In the genomic region with DNA sequence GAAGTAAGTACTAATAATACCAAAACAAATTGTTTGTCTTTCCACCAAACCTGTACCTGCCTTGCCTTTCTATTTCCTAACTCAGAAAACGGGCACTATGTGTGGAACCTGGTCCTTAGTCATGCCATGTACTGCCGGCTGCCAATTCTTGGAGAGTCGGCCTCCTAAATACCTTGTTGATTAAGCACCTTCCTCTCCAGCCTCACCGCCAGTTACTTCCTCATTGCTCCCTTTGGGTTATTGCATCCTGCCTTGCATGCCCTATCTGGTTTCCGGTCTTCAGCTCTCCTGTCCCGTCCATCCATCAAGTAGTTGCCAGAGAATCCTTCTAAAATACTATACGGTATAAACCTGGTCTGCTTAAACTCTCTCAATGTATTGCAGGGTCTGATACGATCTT, we compare ENCODE assay signal across 9 cellular contexts. TPM values are rescaled to one million over a fixed set of nuclear protein-coding genes. Genes with fewer than 3 reads are reported as not detected.
DNase-seq lines count a peak whose midpoint lies in the region; ATAC-seq and TF ChIP-seq lines count a peak whose summit lies in the region.
"Not testable (repeated sequence)": the region's sequence is repeated elsewhere in the genome, so short reads cannot be mapped to it uniquely, and the experiment has no call there.
"Had no signal": no experiment of that assay in that cellular context is flagged by ENCODE, and none has a peak within 500 bp of the region (broad histone marks: within the 10 kb centered on the region; RNA-seq: fewer than 3 reads in every experiment).

No MANE protein-coding gene starts in this region.

- ATAC-seq in GM18502 (IDR thresholded peaks at IDR 0.05; ENCODE audit: poor library complexity, unreplicated experiment), result peak; percentile 30
- ATAC-seq in GM23338, result peak; percentile 46
- peak; percentile 66 for ATAC-seq in esophagus mucosa
- peak; percentile 1 to 5 (median 2) for ATAC-seq in natural killer cell

- peaks cover 19% of the 10 kb centered on the region; the same call in 2 of the 3 replicates for H3K36me3 Mint-ChIP-seq in GM23338 (ENCODE audit: low read depth)
- H3K36me3 Mint-ChIP-seq in activated T-helper 2 cell treated with anti-CD3 and anti-CD28 coated beads, Interferon-gamma antibody, Interleukin-2, Interleukin-4, amounts not matched to agents 10 μg/mL and 5 μg/mL and 100 μg/mL, durations not matched to agents 14 hours and 24 hours and 36 hours (ENCODE audit: low read depth); natural killer cell; type B pancreatic cell: not testable (repeated sequence)

- not testable (repeated sequence) for H3K27me3 ChIP-seq in GM23338 (ENCODE audit: insufficient read depth); HL-60 (ENCODE audit: insufficient read depth, poor library complexity, severe bottlenecking)

- intact Hi-C loops in activated T-helper 2 cell treated with anti-CD3 and anti-CD28 coated beads, Interferon-gamma antibody, Interleukin-2, Interleukin-4, amounts not matched to agents 10 μg/mL and 5 μg/mL and 100 μg/mL, durations not matched to agents 14 hours and 24 hours and 36 hours (cut with micrococcal nuclease), result not testable (repeated sequence)
- intact Hi-C loops in natural killer cell (cut with micrococcal nuclease), result loop anchor here (5.0 kb wide), 1 partner anchor 405 kb away; a partner anchor contains a TSS

- H3K9me2 ChIP-seq in GM23338 (ENCODE audit: insufficient read depth), result not testable (repeated sequence)

- H3K36me3 ChIP-seq in GM23338 (ENCODE audit: insufficient read depth), result not testable (repeated sequence)

- H3K27me3 Mint-ChIP-seq in GM23338 (ENCODE audit: insufficient read depth, low read depth, poor library complexity), result peaks cover 14% of the 10 kb centered on the region
- not testable (repeated sequence) for H3K27me3 Mint-ChIP-seq in activated T-helper 2 cell treated with anti-CD3 and anti-CD28 coated beads, Interferon-gamma antibody, Interleukin-2, Interleukin-4, amounts not matched to agents 10 μg/mL and 5 μg/mL and 100 μg/mL, durations not matched to agents 14 hours and 24 hours and 36 hours (ENCODE audit: low read depth); natural killer cell (ENCODE audit: low read depth in 2 of 2)
- peaks cover 48% of the 10 kb centered on the region for H3K27me3 Mint-ChIP-seq in type B pancreatic cell

- H3K9me3 Mint-ChIP-seq in GM23338, result peaks cover 25% of the 10 kb centered on the region
- H3K9me3 Mint-ChIP-seq in activated T-helper 2 cell treated with anti-CD3 and anti-CD28 coated beads, Interferon-gamma antibody, Interleukin-2, Interleukin-4, amounts not matched to agents 10 μg/mL and 5 μg/mL and 100 μg/mL, durations not matched to agents 14 hours and 24 hours and 36 hours; natural killer cell; type B pancreatic cell: not testable (repeated sequence)

- peak overlapping the region; percentile 66 for H3K4me3 ChIP-seq in GM23338
- peak overlapping the region; percentile 45 for H3K4me3 ChIP-seq in HL-60 (replicated peaks; ENCODE audit: insufficient read depth, low read length)

- peak overlapping the region; percentile 75 for H3K4me2 ChIP-seq in GM23338

- H3K4me1 ChIP-seq in GM23338 (ENCODE audit: insufficient read depth), result not testable (repeated sequence)

- H4K20me1 ChIP-seq in GM23338 (replicated peaks; ENCODE audit: insufficient read depth), result not testable (repeated sequence)

- not testable (repeated sequence) for H3F3A ChIP-seq in GM23338 (replicated peaks; ENCODE audit: low read depth)

- not testable (repeated sequence) for H3K27ac ChIP-seq in GM23338 (ENCODE audit: low read depth)
- H3K27ac ChIP-seq in HL-60 (replicated peaks), result peak overlapping the region; percentile 33

- TF ChIP-seq CTCF in GM23338 (conservative IDR thresholded peaks at IDR 0.05; ENCODE audit: low read depth in 2 of 2); HL-60 (IDR thresholded peaks at IDR 0.05; ENCODE audit: insufficient read depth, low read length); natural killer cell (IDR thresholded peaks at IDR 0.05); type B pancreatic cell (conservative IDR thresholded peaks at IDR 0.05): not testable (repeated sequence)

- not testable (repeated sequence) for H3K4me1 Mint-ChIP-seq in GM23338; type B pancreatic cell (ENCODE audit: unreplicated experiment)
- peaks cover 39% of the 10 kb centered on the region for H3K4me1 Mint-ChIP-seq in activated T-helper 2 cell treated with anti-CD3 and anti-CD28 coated beads, Interferon-gamma antibody, Interleukin-2, Interleukin-4, amounts not matched to agents 10 μg/mL and 5 μg/mL and 100 μg/mL, durations not matched to agents 14 hours and 24 hours and 36 hours (ENCODE audit: low read depth)
- H3K4me1 Mint-ChIP-seq in natural killer cell, result peaks cover 41 to 47% of the 10 kb centered on the region in 2 donors

- peak overlapping the region; percentile 95 for H3K4me3 Mint-ChIP-seq in GM23338
- H3K4me3 Mint-ChIP-seq in activated T-helper 2 cell treated with anti-CD3 and anti-CD28 coated beads, Interferon-gamma antibody, Interleukin-2, Interleukin-4, amounts not matched to agents 10 μg/mL and 5 μg/mL and 100 μg/mL, durations not matched to agents 14 hours and 24 hours and 36 hours (ENCODE audit: low read depth), result peak overlapping the region; percentile 67
- peak overlapping the region; percentile 99 for H3K4me3 Mint-ChIP-seq in natural killer cell
- peak overlapping the region; percentile 96 for H3K4me3 Mint-ChIP-seq in type B pancreatic cell

- not testable (repeated sequence) for H3K79me2 ChIP-seq in GM23338 (replicated peaks; ENCODE audit: insufficient read depth)

- H3K27ac Mint-ChIP-seq in GM23338, result not testable (repeated sequence)
- peak overlapping the region; percentile 73 for H3K27ac Mint-ChIP-seq in activated T-helper 2 cell treated with anti-CD3 and anti-CD28 coated beads, Interferon-gamma antibody, Interleukin-2, Interleukin-4, amounts not matched to agents 10 μg/mL and 5 μg/mL and 100 μg/mL, durations not matched to agents 14 hours and 24 hours and 36 hours
- H3K27ac Mint-ChIP-seq in natural killer cell, result peak overlapping the region; percentile 95 to 99
- peak overlapping the region; percentile 97 for H3K27ac Mint-ChIP-seq in type B pancreatic cell

- H2AFZ ChIP-seq in GM23338, result not testable (repeated sequence)

- not testable (repeated sequence) for DNase-seq in GM23338 (ENCODE audit: low spot score); activated T-helper 2 cell treated with anti-CD3 and anti-CD28 coated beads, Interferon-gamma antibody, Interleukin-2, Interleukin-4, amounts not matched to agents 10 μg/mL and 5 μg/mL and 100 μg/mL, durations not matched to agents 14 hours and 24 hours and 36 hours (ENCODE audit: low spot score); natural killer cell; type B pancreatic cell (ENCODE audit: extremely low spot score, unreplicated experiment)
- DNase-seq in HL-60 (ENCODE audit: low read depth in 1 of 2, low spot score in 1 of 2) (peak in 1 of 2 experiments; percentile 68), RPMI8226 (peak; percentile 42)

RNA-seq across cellular contexts. Expression of a gene that starts 8.9 kb away (rescaled TPM):
- not detected in 2 replicates for total RNA-seq in GM23338 (2014; rRNA removed; shearing (Covaris generic))
- not detected in 2 replicates for polyA plus RNA-seq in GM23338 (2016; fragmentation: Nextera tagmentation; extraction: Ambion mirVana)
- total RNA-seq in activated T-helper 2 cell treated with anti-CD3 and anti-CD28 coated beads, Interferon-gamma antibody, Interleukin-2, Interleukin-4, amounts not matched to agents 10 μg/mL and 5 μg/mL and 100 μg/mL, durations not matched to agents 14 hours and 24 hours and 36 hours, result not detected in 2 replicates
- total RNA-seq in esophagus mucosa (0.64 TPM), natural killer cell (10 to 100 TPM; 12.8 to 29.6 (median 18.2) TPM), type B pancreatic cell (ENCODE audit: low replicate concordance) (not detected in 2 replicates)
- total RNA-seq: Calu3 had no signal

RNA-seq across cellular contexts. Expression of a gene that starts 40.9 kb away (rescaled TPM):
- not detected in 2 replicates for total RNA-seq in GM23338 (2014; rRNA removed; shearing (Covaris generic))
- not detected in 2 replicates for polyA plus RNA-seq in GM23338 (2016; fragmentation: Nextera tagmentation; extraction: Ambion mirVana)
- total RNA-seq in activated T-helper 2 cell treated with anti-CD3 and anti-CD28 coated beads, Interferon-gamma antibody, Interleukin-2, Interleukin-4, amounts not matched to agents 10 μg/mL and 5 μg/mL and 100 μg/mL, durations not matched to agents 14 hours and 24 hours and 36 hours, result not detected in 2 replicates
- total RNA-seq in esophagus mucosa, result 0.80 TPM
- total RNA-seq in natural killer cell, result 10 to 100 TPM; 12.6 to 76.9 (median 17.0) TPM
- total RNA-seq in type B pancreatic cell (ENCODE audit: low replicate concordance), result 0.19 and 0.33 TPM in 2 replicates
- total RNA-seq: Calu3 had no signal

Comparison
In these comparisons a context has a peak if more than half of its experiments do, and no peak if none do; other contexts are left out.
1. ATAC-seq: peak in every context shown above with its lines; median percentile 66 in esophagus mucosa; 46 in GM23338; 30 in GM18502; 2 in natural killer cell.